17 cellular contexts compared by ENCODE assay signal in the genomic region with DNA sequence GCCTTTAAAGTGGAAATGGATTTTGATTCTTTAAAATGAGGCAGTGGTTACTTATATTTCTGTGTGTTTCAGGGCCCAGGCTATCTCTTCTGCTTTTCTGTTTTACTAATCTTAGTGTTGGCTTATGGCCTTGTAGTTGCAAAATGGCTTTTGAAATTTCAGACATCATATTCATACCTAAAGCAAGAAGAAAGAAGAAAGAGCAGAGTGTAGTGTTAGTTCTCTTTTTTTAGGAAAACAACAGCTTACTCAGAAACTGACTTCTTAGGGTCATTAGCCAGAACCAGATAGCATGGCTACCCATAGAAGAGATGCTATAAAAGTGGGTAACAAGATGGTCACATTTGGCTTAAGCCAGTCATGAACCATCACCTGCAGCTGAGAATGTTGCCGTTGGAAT. TPM values are rescaled to one million over a fixed set of nuclear protein-coding genes. Genes with fewer than 3 reads are reported as not detected.
DNase-seq lines count a peak whose midpoint lies in the region; ATAC-seq and TF ChIP-seq lines count a peak whose summit lies in the region.
"Had no signal": no experiment of that assay in that cellular context is flagged by ENCODE, and none has a peak within 500 bp of the region (broad histone marks: within the 10 kb centered on the region; RNA-seq: fewer than 3 reads in every experiment).

No MANE protein-coding gene starts in this region.

- H3K4me1 ChIP-seq in body of pancreas, result peaks cover 8% of the 10 kb centered on the region
- H3K4me1 ChIP-seq: SJCRH30 had no signal

- no peaks in the 10 kb centered on the region for H3K36me3 ChIP-seq in body of pancreas (replicated peaks in 1 of 2; ENCODE audit: insufficient read depth in 1 of 2, low read depth in 2 of 2)

- no peaks in the 10 kb centered on the region for H3K9me3 Mint-ChIP-seq in stimulated activated naive B cell treated with anti-CD40 and anti-IgM and Interleukin-4, amounts not matched to agents 10 μg/mL and 1 μg/mL and 100 μg/mL, for 72 hours
- no peaks in the 10 kb centered on the region for H3K9me3 Mint-ChIP-seq in T-helper 2 cell treated with Interferon-gamma antibody and Interleukin-4, amounts not matched to agents 5 μg/mL and 100 μg/mL, for 36 hours
- H3K9me3 Mint-ChIP-seq: natural killer cell had no signal

- no peaks in the 10 kb centered on the region for H3K9me3 ChIP-seq in body of pancreas
- H3K9me3 ChIP-seq: SJCRH30 had no signal

- peak overlapping the region in 1 of 4 donors; percentile 46 for H3K27ac ChIP-seq in body of pancreas
- H3K27ac ChIP-seq: SJCRH30 had no signal

- H3K4me1 Mint-ChIP-seq in stimulated activated naive B cell treated with anti-CD40 and anti-IgM and Interleukin-4, amounts not matched to agents 10 μg/mL and 1 μg/mL and 100 μg/mL, for 72 hours, result peaks cover 11 to 15% of the 10 kb centered on the region in 2 donors
- H3K4me1 Mint-ChIP-seq in T-helper 2 cell treated with Interferon-gamma antibody and Interleukin-4, amounts not matched to agents 5 μg/mL and 100 μg/mL, for 36 hours (ENCODE audit: low read depth), result peaks cover 13% of the 10 kb centered on the region

- ATAC-seq in GM19438 (IDR thresholded peaks at IDR 0.05; ENCODE audit: low read depth, unreplicated experiment) (peak; percentile 33), HG02870 (IDR thresholded peaks at IDR 0.05; ENCODE audit: unreplicated experiment) (peak; percentile 60), body of pancreas (no peak), GM18873 (IDR thresholded peaks at IDR 0.05; ENCODE audit: low FRiP score, unreplicated experiment) (no peak)
- peak; percentile 84 to 88 for ATAC-seq in stimulated activated naive B cell treated with anti-CD40 and anti-IgM and Interleukin-4, amounts not matched to agents 10 μg/mL and 1 μg/mL and 100 μg/mL, for 72 hours (replicated peaks)
- ATAC-seq: natural killer cell had no signal

- H3K36me3 Mint-ChIP-seq in stimulated activated naive B cell treated with anti-CD40 and anti-IgM and Interleukin-4, amounts not matched to agents 10 μg/mL and 1 μg/mL and 100 μg/mL, for 72 hours, result peaks cover 31 to 48% of the 10 kb centered on the region in 2 donors
- peaks cover 50% of the 10 kb centered on the region for H3K36me3 Mint-ChIP-seq in T-helper 2 cell treated with Interferon-gamma antibody and Interleukin-4, amounts not matched to agents 5 μg/mL and 100 μg/mL, for 36 hours (ENCODE audit: low read depth)

- no peaks in the 10 kb centered on the region for H3K27me3 ChIP-seq in body of pancreas
- H3K27me3 ChIP-seq: dorsolateral prefrontal cortex, SJCRH30 had no signal

- no peak overlapping the region for H3K4me3 Mint-ChIP-seq in stimulated activated naive B cell treated with anti-CD40 and anti-IgM and Interleukin-4, amounts not matched to agents 10 μg/mL and 1 μg/mL and 100 μg/mL, for 72 hours
- no peak overlapping the region for H3K4me3 Mint-ChIP-seq in T-helper 2 cell treated with Interferon-gamma antibody and Interleukin-4, amounts not matched to agents 5 μg/mL and 100 μg/mL, for 36 hours
- H3K4me3 Mint-ChIP-seq: natural killer cell had no signal

- 90 to 91% methylated on average over 1 of the region's 1 CpG for WGBS in body of pancreas, 2 donors

- H3K4me3 ChIP-seq in body of pancreas, result no peak overlapping the region
- H3K4me3 ChIP-seq: dorsolateral prefrontal cortex, SJCRH30 had no signal

- intact Hi-C loops in body of pancreas (cut with DNase I), result no loop called here

- TF ChIP-seq POLR2A in body of pancreas (IDR thresholded peaks at IDR 0.05), result no peak

- peak; percentile 73 for DNase-seq in NOMO-1 treated with DMSO at 0.1 percent for 48 hours (lab: John Stamatoyannopoulos, UW; ENCODE audit: unreplicated experiment)
- no peak for DNase-seq in stimulated activated naive B cell treated with anti-CD40 and anti-IgM and Interleukin-4, amounts not matched to agents 10 μg/mL and 1 μg/mL and 100 μg/mL, for 72 hours
- no peak for DNase-seq in T-helper 2 cell treated with Interferon-gamma antibody and Interleukin-4, amounts not matched to agents 5 μg/mL and 100 μg/mL, for 36 hours (ENCODE audit: low spot score)
- DNase-seq in body of pancreas, result no peak
- DNase-seq in stimulated activated CD4-positive, alpha-beta T cell treated with anti-CD3 and anti-CD28 coated beads, Interleukin-2, amount 100 ng/mL, for 48 hours, result no peak
- DNase-seq: activated CD8-positive, alpha-beta memory T cell treated with anti-CD3 and anti-CD28 coated beads for 24 hours; activated effector memory CD4-positive, alpha-beta T cell treated with anti-CD3 and anti-CD28 coated beads, Interleukin-2, amount 50 U/mL, for 16 hours; DND-41; dorsolateral prefrontal cortex; Kasumi-1; natural killer cell; NCI-H2081; SJCRH30; stimulated activated CD8-positive, alpha-beta memory T cell treated with anti-CD3 and anti-CD28 coated beads, Interleukin-4, amount 100 ng/mL, for 48 hours had no signal

- H3K27ac Mint-ChIP-seq in stimulated activated naive B cell treated with anti-CD40 and anti-IgM and Interleukin-4, amounts not matched to agents 10 μg/mL and 1 μg/mL and 100 μg/mL, for 72 hours, result no peak overlapping the region
- no peak overlapping the region for H3K27ac Mint-ChIP-seq in T-helper 2 cell treated with Interferon-gamma antibody and Interleukin-4, amounts not matched to agents 5 μg/mL and 100 μg/mL, for 36 hours
- H3K27ac Mint-ChIP-seq: natural killer cell had no signal

- no peaks in the 10 kb centered on the region for H3K27me3 Mint-ChIP-seq in stimulated activated naive B cell treated with anti-CD40 and anti-IgM and Interleukin-4, amounts not matched to agents 10 μg/mL and 1 μg/mL and 100 μg/mL, for 72 hours
- no peaks in the 10 kb centered on the region for H3K27me3 Mint-ChIP-seq in T-helper 2 cell treated with Interferon-gamma antibody and Interleukin-4, amounts not matched to agents 5 μg/mL and 100 μg/mL, for 36 hours (ENCODE audit: low read depth)

- no peak for TF ChIP-seq CTCF in body of pancreas (IDR thresholded peaks at IDR 0.05)

RNA-seq across cellular contexts. Expression of a gene that starts 20.9 kb away (rescaled TPM):
- total RNA-seq in body of pancreas, result 10 to 100 TPM in 1 of 2 donors, 1 to 10 TPM in 1; 4.2 to 41.5 TPM

RNA-seq across cellular contexts. Expression of a gene that starts 36.0 kb away (rescaled TPM):
- 10 to 100 TPM in 1 of 2 donors, 1 to 10 TPM in 1; 8.2 to 13.5 TPM for total RNA-seq in body of pancreas

Comparison
In these comparisons a context has a peak if more than half of its experiments do, and no peak if none do; other contexts are left out.
1. ATAC-seq: peak in GM19438 (single experiment), HG02870 (single experiment) and stimulated activated naive B cell treated with anti-CD40 and anti-IgM and Interleukin-4, amounts not matched to agents 10 μg/mL and 1 μg/mL and 100 μg/mL, for 72 hours (2 of 2); none in body of pancreas (single experiment) and GM18873 (single experiment).